Comparison of ENCODE assay signal across 9 cellular contexts in the genomic region with DNA sequence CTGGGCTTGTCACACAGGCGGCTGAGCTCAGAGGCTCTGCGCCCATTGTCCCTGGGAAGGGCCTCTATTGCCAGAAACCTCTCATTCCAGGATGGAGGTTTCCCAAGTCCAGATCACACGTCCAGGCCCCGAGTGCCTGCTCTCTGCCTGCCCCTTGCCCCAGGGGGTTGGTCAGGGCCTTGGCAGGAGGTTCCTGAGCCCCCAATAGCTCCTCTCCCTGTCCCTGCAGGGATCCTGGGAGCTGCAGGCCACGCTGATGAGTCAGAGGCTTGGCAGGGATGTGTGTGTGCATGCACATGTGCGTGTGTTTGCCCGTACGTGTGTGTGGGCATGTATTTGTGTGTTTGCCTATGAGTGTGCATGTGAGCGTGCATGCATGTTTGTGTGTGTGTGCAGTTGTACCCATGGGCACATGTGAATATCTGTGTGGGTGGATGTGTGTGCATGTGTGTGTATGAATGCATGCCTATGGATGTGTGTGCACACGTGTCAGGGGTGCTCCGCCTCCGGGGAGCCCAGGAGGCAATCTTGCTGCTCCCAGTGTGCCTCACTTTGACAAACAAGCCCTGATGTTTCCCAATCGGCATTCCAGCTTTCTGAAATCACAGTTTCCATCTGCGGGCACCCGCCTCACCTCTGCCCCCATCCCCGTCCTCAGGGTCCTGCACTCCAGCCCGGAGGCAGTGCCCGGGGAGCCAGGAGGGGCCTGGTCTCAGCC.
DNase-seq lines count a peak whose midpoint lies in the region; ATAC-seq, FAIRE-seq and TF ChIP-seq lines count a peak whose summit lies in the region.
"Had no signal": no experiment of that assay in that cellular context is flagged by ENCODE, and none has a peak within 500 bp of the region (broad histone marks: within the 10 kb centered on the region; RNA-seq: fewer than 3 reads in every experiment).

No MANE protein-coding gene starts in this region.

- TF ChIP-seq RAD21 in A549 (conservative IDR thresholded peaks at IDR 0.05 in 1 of 2, IDR thresholded peaks at IDR 0.05 in 1 of 2), result peak in 1 of 2 experiments; percentile 45; a peak in 2 of 5 replicates

- no peak for TF ChIP-seq CTCF in A549 (IDR thresholded peaks at IDR 0.05)
- TF ChIP-seq CTCF in dorsolateral prefrontal cortex (IDR thresholded peaks at IDR 0.05 in 54 of 56, conservative IDR thresholded peaks at IDR 0.05 in 2 of 56; ENCODE audit: low read depth in 1 of 56, partially characterized antibody in 56 of 56), result no peak
- no peak for TF ChIP-seq CTCF in mucosa of descending colon (IDR thresholded peaks at IDR 0.05)
- no peak for TF ChIP-seq CTCF in activated CD8-positive, alpha-beta T cell treated with anti-CD3 and anti-CD28 coated beads for 36 hours (IDR thresholded peaks at IDR 0.05)

- no peaks in the 10 kb centered on the region for H3K27me3 Mint-ChIP-seq in activated CD8-positive, alpha-beta T cell treated with anti-CD3 and anti-CD28 coated beads for 36 hours

- peak; percentile 28 to 78; a peak in 2 of 5 replicates for TF ChIP-seq EP300 in A549 (IDR thresholded peaks at IDR 0.05)

- H3K4me2 ChIP-seq in A549, result peak overlapping the region; percentile 85

- intact Hi-C loops in dorsolateral prefrontal cortex (cut with DNase I) (no loop called here), mucosa of descending colon (cut with DNase I, micrococcal nuclease) (no loop called here)
- intact Hi-C loops in activated CD8-positive, alpha-beta T cell treated with anti-CD3 and anti-CD28 coated beads for 36 hours (cut with micrococcal nuclease), result no loop called here

- 2% methylated on average over 15 of the region's 18 CpGs for WGBS in A549 (ENCODE audit: missing lambda C conversion rate)

- H3K27me3 ChIP-seq in dorsolateral prefrontal cortex, result no peaks in the 10 kb centered on the region
- H3K27me3 ChIP-seq: neutrophil had no signal

- H3K27ac ChIP-seq in A549, result peak overlapping the region; percentile 95 to 97
- H3K27ac ChIP-seq in dorsolateral prefrontal cortex, result peak overlapping the region in 21 of 59 donors; percentile 4 to 74 (median 36)
- H3K27ac ChIP-seq: neutrophil had no signal

- CTCF ChIA-PET in A549 (lab: Yijun Ruan, JAX), result interaction anchor here (0.6 to 3.8 kb wide), 23 partner anchors 11 to 203 kb away, joined by 3 to 21 read pairs (median 5); no protein-coding TSS in a partner anchor
- CTCF ChIA-PET in activated CD8-positive, alpha-beta T cell treated with anti-CD3 and anti-CD28 coated beads for 36 hours (lab: Charles Lee), result interaction anchor here (0.8 kb wide), 1 partner anchor 101 kb away, joined by 3 read pairs; no protein-coding TSS in a partner anchor

- POLR2A ChIA-PET in A549 (lab: Yijun Ruan, JAX), result interaction anchor here (0.6 to 2.5 kb wide), 12 partner anchors 9 to 102 kb away, joined by 3 to 28 read pairs (median 4); partner anchors contain the start of gene GSE1
- POLR2A ChIA-PET in activated CD8-positive, alpha-beta T cell treated with anti-CD3 and anti-CD28 coated beads for 36 hours (lab: Charles Lee), result no interaction called here

- peak; percentile 23 for FAIRE-seq in A549 (lab: Jason Lieb, UNC)

- H3K4me3 ChIP-seq in A549 (peak overlapping the region; percentile 24; the same call in 2 of the 3 replicates), dorsolateral prefrontal cortex (peak overlapping the region in 3 of 59 donors; percentile 0 to 18 (median 2)), mucosa of descending colon (no peak overlapping the region)

- H3K4me3 Mint-ChIP-seq in activated CD8-positive, alpha-beta T cell treated with anti-CD3 and anti-CD28 coated beads for 36 hours, result no peak overlapping the region

- H3K36me3 Mint-ChIP-seq in activated CD8-positive, alpha-beta T cell treated with anti-CD3 and anti-CD28 coated beads for 36 hours (ENCODE audit: low read depth), result no peaks in the 10 kb centered on the region

- no peak overlapping the region for H3K27ac Mint-ChIP-seq in activated CD8-positive, alpha-beta T cell treated with anti-CD3 and anti-CD28 coated beads for 36 hours

- 0 out of 2 replicates have a peak, but pooled peaks have one; percentile 14 for TF ChIP-seq POLR2A in A549 (IDR thresholded peaks at IDR 0.05; ENCODE audit: low read length)

- H3K9me3 Mint-ChIP-seq in activated CD8-positive, alpha-beta T cell treated with anti-CD3 and anti-CD28 coated beads for 36 hours, result peaks cover 2% of the 10 kb centered on the region

- H3K4me1 ChIP-seq in A549 (peaks cover 36% of the 10 kb centered on the region), mucosa of descending colon (ENCODE audit: low read depth) (peaks cover 10% of the 10 kb centered on the region)

- H3K9me3 ChIP-seq in A549 (no peaks in the 10 kb centered on the region), mucosa of descending colon (no peaks in the 10 kb centered on the region)
- H3K9me3 ChIP-seq: neutrophil had no signal

- no peaks in the 10 kb centered on the region for H3K4me1 Mint-ChIP-seq in activated CD8-positive, alpha-beta T cell treated with anti-CD3 and anti-CD28 coated beads for 36 hours (ENCODE audit: low read depth)

- DNase-seq in A549 (ENCODE audit: low read depth in 1 of 2, low spot score in 1 of 2), result peak; percentile 92 to 95
- peak; percentile 27 for DNase-seq in NCI-H1105 treated with DMSO at 0.1 percent for 48 hours (lab: John Stamatoyannopoulos, UW)
- DNase-seq in dorsolateral prefrontal cortex, result peak in 7 of 10 donors; percentile 52 to 81 (median 61)
- peak in 1 of 3 donors; percentile 37 for DNase-seq in mucosa of descending colon
- no peak for DNase-seq in activated CD8-positive, alpha-beta T cell treated with anti-CD3 and anti-CD28 coated beads for 36 hours
- DNase-seq in activated CD4-positive, alpha-beta T cell treated with anti-CD3 and anti-CD28 coated beads, Interleukin-2, amount 50 U/mL, for 1 hour, result no peak
- DNase-seq in NCI-H526 treated with DMSO at 0.1 percent for 48 hours (lab: John Stamatoyannopoulos, UW), result no peak

- H3K36me3 ChIP-seq in mucosa of descending colon (ENCODE audit: low read depth), result no peaks in the 10 kb centered on the region
- H3K36me3 ChIP-seq: neutrophil had no signal

- ATAC-seq in A549 (peak; percentile 85 to 89), mucosa of descending colon (peak; percentile 71), GM19455 (IDR thresholded peaks at IDR 0.05; ENCODE audit: unreplicated experiment) (no peak)
- no peak for ATAC-seq in activated CD8-positive, alpha-beta T cell treated with anti-CD3 and anti-CD28 coated beads for 36 hours

TF ChIP-seq in A549, 52 proteins besides CTCF, POLR2A, EP300 and RAD21 (continues in another document):
- TF ChIP-seq JUNB (IDR thresholded peaks at IDR 0.05), result peak; percentile 89
- TF ChIP-seq CEBPB (IDR thresholded peaks at IDR 0.05), result peak; percentile 95 to 98
- peak; percentile 10 for TF ChIP-seq ZFP36 (IDR thresholded peaks at IDR 0.05; ENCODE audit: borderline replicate concordance, partially characterized antibody)
- no peak for TF ChIP-seq ZC3H11A (IDR thresholded peaks at IDR 0.05)
- TF ChIP-seq NPAS2 (CRISPR knock-in tag; IDR thresholded peaks at IDR 0.05; ENCODE audit: borderline replicate concordance), result peak; percentile 83
- TF ChIP-seq HOXB13 (CRISPR knock-in tag; IDR thresholded peaks at IDR 0.05; ENCODE audit: low read depth), result no peak
- peak; percentile 71; the same call in 1 of the 2 replicates for TF ChIP-seq ATOH8 (CRISPR knock-in tag; IDR thresholded peaks at IDR 0.05; ENCODE audit: low read depth)
- TF ChIP-seq CBX2 (IDR thresholded peaks at IDR 0.05; ENCODE audit: borderline replicate concordance, low read depth), result no peak
- TF ChIP-seq HOXA7 (CRISPR knock-in tag; IDR thresholded peaks at IDR 0.05), result no peak
- TF ChIP-seq, protein P1, sequence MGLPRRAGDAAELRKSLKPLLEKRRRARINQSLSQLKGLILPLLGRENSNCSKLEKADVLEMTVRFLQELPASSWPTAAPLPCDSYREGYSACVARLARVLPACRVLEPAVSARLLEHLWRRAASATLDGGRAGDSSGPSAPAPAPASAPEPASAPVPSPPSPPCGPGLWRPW (IDR thresholded peaks at IDR 0.05), result peak; percentile 59; the same call in 1 of the 2 replicates
- TF ChIP-seq, protein P2, sequence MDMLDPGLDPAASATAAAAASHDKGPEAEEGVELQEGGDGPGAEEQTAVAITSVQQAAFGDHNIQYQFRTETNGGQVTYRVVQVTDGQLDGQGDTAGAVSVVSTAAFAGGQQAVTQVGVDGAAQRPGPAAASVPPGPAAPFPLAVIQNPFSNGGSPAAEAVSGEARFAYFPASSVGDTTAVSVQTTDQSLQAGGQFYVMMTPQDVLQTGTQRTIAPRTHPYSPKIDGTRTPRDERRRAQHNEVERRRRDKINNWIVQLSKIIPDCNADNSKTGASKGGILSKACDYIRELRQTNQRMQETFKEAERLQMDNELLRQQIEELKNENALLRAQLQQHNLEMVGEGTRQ (IDR thresholded peaks at IDR 0.05), result peak; percentile 69
- TF ChIP-seq MAX (IDR thresholded peaks at IDR 0.05), result peak; percentile 95
- TF ChIP-seq, protein P3, sequence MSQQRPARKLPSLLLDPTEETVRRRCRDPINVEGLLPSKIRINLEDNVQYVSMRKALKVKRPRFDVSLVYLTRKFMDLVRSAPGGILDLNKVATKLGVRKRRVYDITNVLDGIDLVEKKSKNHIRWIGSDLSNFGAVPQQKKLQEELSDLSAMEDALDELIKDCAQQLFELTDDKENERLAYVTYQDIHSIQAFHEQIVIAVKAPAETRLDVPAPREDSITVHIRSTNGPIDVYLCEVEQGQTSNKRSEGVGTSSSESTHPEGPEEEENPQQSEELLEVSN (IDR thresholded peaks at IDR 0.05; ENCODE audit: borderline replicate concordance, low read depth), result peak; percentile 49; the same call in 1 of the 2 replicates
- peak; percentile 75; the same call in 1 of the 2 replicates for TF ChIP-seq GATA3 (IDR thresholded peaks at IDR 0.05; ENCODE audit: borderline replicate concordance)
- TF ChIP-seq JUN (IDR thresholded peaks at IDR 0.05), result peak; percentile 79 to 93; a peak in 4 of 5 replicates
- TF ChIP-seq TFCP2L1 (CRISPR knock-in tag; IDR thresholded peaks at IDR 0.05), result no peak

Comparison
In these comparisons a context has a peak if more than half of its experiments do, and no peak if none do; other contexts are left out.
1. ATAC-seq: peak in A549 (2 of 2) and mucosa of descending colon (single experiment); none in GM19455 (single experiment) and activated CD8-positive, alpha-beta T cell treated with anti-CD3 and anti-CD28 coated beads for 36 hours (single experiment).
2. DNase-seq: peak in A549 (2 of 2), NCI-H1105 treated with DMSO at 0.1 percent for 48 hours (single experiment) and dorsolateral prefrontal cortex (7 of 10); none in activated CD8-positive, alpha-beta T cell treated with anti-CD3 and anti-CD28 coated beads for 36 hours (single experiment), activated CD4-positive, alpha-beta T cell treated with anti-CD3 and anti-CD28 coated beads, Interleukin-2, amount 50 U/mL, for 1 hour (single experiment) and NCI-H526 treated with DMSO at 0.1 percent for 48 hours (single experiment).